ENCODE assay signal across 17 cellular contexts in genomic region chr2:206488623-206489022, GRCh38. TPM values are rescaled to one million over a fixed set of nuclear protein-coding genes. Genes with fewer than 3 reads are reported as not detected.
DNase-seq lines count a peak whose midpoint lies in the region; ATAC-seq, FAIRE-seq and TF ChIP-seq lines count a peak whose summit lies in the region.
"Had no signal": no experiment of that assay in that cellular context is flagged by ENCODE, and none has a peak within 500 bp of the region (broad histone marks: within the 10 kb centered on the region; RNA-seq: fewer than 3 reads in every experiment).

No MANE protein-coding gene starts in this region.

- no peak for FAIRE-seq in GM12878 (lab: Jason Lieb, UNC)
- FAIRE-seq: GM12891 had no signal

- H3K4me1 Mint-ChIP-seq in activated T-cell treated with anti-CD3 and anti-CD28 coated beads, Interleukin-2, amount 50 U/mL, for 24 hours (ENCODE audit: low read depth): peaks cover 1% of the 10 kb centered on the region
- H3K4me1 Mint-ChIP-seq in stimulated activated naive CD8-positive, alpha-beta T cell treated with anti-CD3 and anti-CD28 coated beads, Interleukin-15, amount 100 ng/mL, for 72 hours: peaks cover 7% of the 10 kb centered on the region
- H3K4me1 Mint-ChIP-seq: CD14-positive monocyte had no signal

- no peaks in the 10 kb centered on the region; the same call in 2 of the 3 replicates for H3K9me3 ChIP-seq in GM12878 (replicated peaks; ENCODE audit: control insufficient read depth, insufficient read depth, low read length)
- H3K9me3 ChIP-seq: Caco-2, HAP-1 had no signal

- in situ Hi-C loops in GM12878 (cut with MboI): no loop called here

- no peak overlapping the region for H3K9ac ChIP-seq in GM12878 (ENCODE audit: control insufficient read depth, insufficient read depth, low read length)

- peaks cover 8% of the 10 kb centered on the region for H3K27me3 Mint-ChIP-seq in activated T-cell treated with anti-CD3 and anti-CD28 coated beads, Interleukin-2, amount 50 U/mL, for 24 hours
- H3K27me3 Mint-ChIP-seq in stimulated activated naive CD8-positive, alpha-beta T cell treated with anti-CD3 and anti-CD28 coated beads, Interleukin-15, amount 100 ng/mL, for 72 hours: peaks cover 24% of the 10 kb centered on the region

- H3K4me1 ChIP-seq in GM12878 (ENCODE audit: control insufficient read depth, insufficient read depth, low read length): no peaks in the 10 kb centered on the region
- H3K4me1 ChIP-seq: Caco-2, HAP-1 had no signal

- H3K4me3 Mint-ChIP-seq in activated T-cell treated with anti-CD3 and anti-CD28 coated beads, Interleukin-2, amount 50 U/mL, for 24 hours: no peak overlapping the region
- no peak overlapping the region for H3K4me3 Mint-ChIP-seq in stimulated activated naive CD8-positive, alpha-beta T cell treated with anti-CD3 and anti-CD28 coated beads, Interleukin-15, amount 100 ng/mL, for 72 hours
- H3K4me3 Mint-ChIP-seq: CD14-positive monocyte had no signal

- no peak overlapping the region for H2AFZ ChIP-seq in GM12878 (ENCODE audit: control insufficient read depth, low read depth, low read length)

- SMC1A ChIA-PET in GM12878 (lab: Charles Lee; ENCODE audit: uncharacterized antibody, unreplicated experiment): interaction anchor here (0.6 to 2.3 kb wide), 10 partner anchors 10 to 70 kb away, joined by 3 to 7 read pairs (median 4); no protein-coding TSS in a partner anchor

- DNase-seq in activated T-cell treated with anti-CD3 and anti-CD28 coated beads for 48 hours (ENCODE audit: low read depth) (peak; percentile 3), GM12878 (ENCODE audit: low read depth, low spot score) (no peak), SKM-1 treated with dmso at 0.1 percent for 144 hours (lab: John Stamatoyannopoulos, UW; ENCODE audit: unreplicated experiment) (no peak), ecto neural progenitor cell (ENCODE audit: low spot score) (no peak)
- DNase-seq in activated T-cell treated with anti-CD3 and anti-CD28 coated beads, Interleukin-2, amount 50 U/mL, for 24 hours: no peak
- peak; percentile 10 for DNase-seq in stimulated activated CD4-positive, alpha-beta T cell treated with anti-CD3 and anti-CD28 coated beads, Interleukin-15, amount 100 ng/mL, for 24 hours
- DNase-seq in stimulated activated CD4-positive, alpha-beta T cell treated with anti-CD3 and anti-CD28 coated beads, Interleukin-4, amount 100 ng/mL, for 24 hours: no peak
- DNase-seq in stimulated activated naive CD8-positive, alpha-beta T cell treated with anti-CD3 and anti-CD28 coated beads, Interleukin-15, amount 100 ng/mL, for 72 hours: peak in 1 of 2 donors; percentile 9
- DNase-seq: Caco-2, Karpas-422, MM.1S, NCI-H1105, NCI-H1694 treated with DMSO at 0.1 percent for 48 hours, NCI-H82 had no signal

- H3K27ac ChIP-seq in GM12878 (ENCODE audit: control insufficient read depth, insufficient read depth): no peak overlapping the region

- intact Hi-C loops in GM12878 (cut with micrococcal nuclease; ENCODE audit: unreplicated experiment): no loop called here

- no peaks in the 10 kb centered on the region for H4K20me1 ChIP-seq in GM12878 (ENCODE audit: control insufficient read depth, insufficient read depth)

- no peak overlapping the region for H3K4me2 ChIP-seq in GM12878 (ENCODE audit: control insufficient read depth, insufficient read depth)

- H3K36me3 ChIP-seq in GM12878 (ENCODE audit: control insufficient read depth in 2 of 2, insufficient read depth in 2 of 2, low read length in 1 of 2): no peaks in the 10 kb centered on the region

- H3K36me3 Mint-ChIP-seq in activated T-cell treated with anti-CD3 and anti-CD28 coated beads, Interleukin-2, amount 50 U/mL, for 24 hours (ENCODE audit: low read depth): no peaks in the 10 kb centered on the region
- H3K36me3 Mint-ChIP-seq: CD14-positive monocyte had no signal

- POLR2A ChIA-PET in GM12878 (lab: Charles Lee): interaction anchor here (0.5 to 1.4 kb wide), 3 partner anchors 30 to 243 kb away, joined by 3 to 5 read pairs (median 3); no protein-coding TSS in a partner anchor

- no TSS peak for BruUV-seq in GM12878 (replicated peaks; lab: Mats Ljungman, UMichigan)

- ATAC-seq in GM12878: peak; percentile 88
- peak; percentile 80 for ATAC-seq in stimulated activated naive CD8-positive, alpha-beta T cell treated with anti-CD3 and anti-CD28 coated beads, Interleukin-15, amount 100 ng/mL, for 72 hours

- RAD21 ChIA-PET in GM12878 (lab: Charles Lee; ENCODE audit: unreplicated experiment): interaction anchor here (0.5 to 1.7 kb wide), 7 partner anchors 12 to 95 kb away, joined by 3 to 6 read pairs (median 4); no protein-coding TSS in a partner anchor

- TF ChIP-seq RAD21 in GM12878 (IDR thresholded peaks at IDR 0.05; ENCODE audit: insufficient read depth, low read depth, low read length): no peak

- TF ChIP-seq POLR2A in GM12878 (IDR thresholded peaks at IDR 0.05; ENCODE audit: low read depth, low read length): no peak

- H3K27ac Mint-ChIP-seq in activated T-cell treated with anti-CD3 and anti-CD28 coated beads, Interleukin-2, amount 50 U/mL, for 24 hours: no peak overlapping the region
- H3K27ac Mint-ChIP-seq in stimulated activated naive CD8-positive, alpha-beta T cell treated with anti-CD3 and anti-CD28 coated beads, Interleukin-15, amount 100 ng/mL, for 72 hours: no peak overlapping the region

- CTCF ChIA-PET in GM12878 (lab: Yijun Ruan, JAX): interaction anchor here (0.6 to 2.2 kb wide), 8 partner anchors 16 to 437 kb away, joined by 3 to 8 read pairs (median 3); no protein-coding TSS in a partner anchor

- H3K4me3 ChIP-seq in GM12878: no peak overlapping the region
- H3K4me3 ChIP-seq: HAP-1 had no signal

- peaks cover 6% of the 10 kb centered on the region for H3K9me3 Mint-ChIP-seq in activated T-cell treated with anti-CD3 and anti-CD28 coated beads, Interleukin-2, amount 50 U/mL, for 24 hours
- H3K9me3 Mint-ChIP-seq in stimulated activated naive CD8-positive, alpha-beta T cell treated with anti-CD3 and anti-CD28 coated beads, Interleukin-15, amount 100 ng/mL, for 72 hours: peaks cover 0 to 14% of the 10 kb centered on the region in 2 donors

- no peak for TF ChIP-seq CTCF in GM12878 (IDR thresholded peaks at IDR 0.05 in 2 of 3, conservative IDR thresholded peaks at IDR 0.05 in 1 of 3; ENCODE audit: control insufficient read depth in 2 of 3, extremely low read depth in 1 of 3, insufficient read depth in 1 of 3, low read depth in 3 of 3, low read length in 3 of 3)

- H3K79me2 ChIP-seq in GM12878 (ENCODE audit: control insufficient read depth, insufficient read depth, low read length): no peaks in the 10 kb centered on the region

- TF ChIP-seq EP300 in GM12878 (IDR thresholded peaks at IDR 0.05; ENCODE audit: borderline replicate concordance in 1 of 2, control insufficient read depth in 1 of 2, low read depth in 2 of 2, low read length in 2 of 2): peak in 1 of 2 experiments; percentile 22; a peak in 1 of 4 replicates

- 21% methylated on average over 1 of the region's 1 CpG for WGBS in GM12878 (ENCODE audit: insufficient coverage, insufficient replicate concordance, low lambda C conversion rate, missing lambda C conversion rate)

- no peaks in the 10 kb centered on the region for H3K27me3 ChIP-seq in GM12878 (replicated peaks in 1 of 2; ENCODE audit: control insufficient read depth in 2 of 2, insufficient read depth in 2 of 2, low read length in 1 of 2)

TF ChIP-seq in GM12878, 131 proteins besides CTCF, POLR2A, EP300 and RAD21:
- no peak; the same call in 1 of the 2 replicates for TF ChIP-seq RUNX3 (IDR thresholded peaks at IDR 0.05; ENCODE audit: low read length)
- TF ChIP-seq EZH2 (IDR thresholded peaks at IDR 0.05; ENCODE audit: borderline replicate concordance, control insufficient read depth, low read depth, low read length): no peak
- no peak for TF ChIP-seq SRF (IDR thresholded peaks at IDR 0.05; ENCODE audit: low read depth in 2 of 2, low read length in 2 of 2)
- TF ChIP-seq IKZF1 (conservative IDR thresholded peaks at IDR 0.05): peak; percentile 59
- no peak for TF ChIP-seq SIX5 (IDR thresholded peaks at IDR 0.05; ENCODE audit: low read depth, low read length, severe bottlenecking)
- TF ChIP-seq DPF2 (IDR thresholded peaks at IDR 0.05): 0 out of 2 replicates have a peak, but pooled peaks have one; percentile 47
- peak; percentile 48 to 54; a peak in 2 of 4 replicates for TF ChIP-seq IKZF2 (IDR thresholded peaks at IDR 0.05)
TF ChIP-seq in GM12878: peak in this region for 3.

RNA-seq across cellular contexts. Expression of gene ADAM23, which starts 45.3 kb away (rescaled TPM):
- total RNA-seq in GM12878 (2013; cell fraction: nucleolus; rRNA removed): 51.4 and 53.5 TPM in 2 replicates
- total RNA-seq in GM12878 (2014; rRNA removed) (11.0 and 12.8 TPM in 2 replicates), GM12878 (2014; rRNA removed; fragmentation: Illumina TruSeq; extraction: Trizol) (19.3 and 20.6 TPM in 2 replicates), GM12878 (2021) (36.9 and 41.8 TPM in 2 replicates)
- 8.1 TPM for polyA plus RNA-seq in GM12878 (2011; ENCODE audit: low read depth)
- polyA plus RNA-seq in GM12878 (2011; rRNA removed) (26.2 and 31.4 TPM in 2 replicates), GM12878 (2014; fragmentation: Illumina TruSeq; extraction: Trizol) (36.1 and 50.7 TPM in 2 replicates), GM12878 (2014; fragmentation: Nextera tagmentation; extraction: Ambion mirVana) (10 to 100 TPM in 1 of 2 experiments, 1 to 10 TPM in 1; 7.9 to 11.9 TPM), GM12878 (2014; rRNA removed) (24.0 and 24.5 TPM in 2 replicates), GM12878 (2016; fragmentation: Nextera tagmentation; extraction: Ambion mirVana) (10 to 100 TPM in 1 of 2 experiments, 1 to 10 TPM in 1; 5.7 to 11.4 TPM)
- 25.4 and 28.4 TPM in 2 replicates for polyA plus RNA-seq in GM12878 (2011; cell fraction: cytosol; rRNA removed)
- 19.6 and 26.4 TPM in 2 replicates for polyA plus RNA-seq in GM12878 (2011; cell fraction: nucleus; rRNA removed)
- polyA plus RNA-seq in GM12878 (2012): 10.1 and 12.2 TPM in 2 replicates
- polyA minus RNA-seq in GM12878 (2011; rRNA and poly(A)+ RNA removed): 36.3 and 48.4 TPM in 2 replicates
- 11.5 and 14.9 TPM in 2 replicates for polyA minus RNA-seq in GM12878 (2011; cell fraction: cytosol; rRNA and poly(A)+ RNA removed)
- polyA minus RNA-seq in GM12878 (2011; cell fraction: nucleus; rRNA and poly(A)+ RNA removed): 23.8 and 32.9 TPM in 2 replicates
- polyA plus RNA-seq: CD14-positive monocyte had no signal

Comparison
In these comparisons a context has a peak if more than half of its experiments do, and no peak if none do; other contexts are left out.
1. DNase-seq: peak in activated T-cell treated with anti-CD3 and anti-CD28 coated beads for 48 hours (single experiment) and stimulated activated CD4-positive, alpha-beta T cell treated with anti-CD3 and anti-CD28 coated beads, Interleukin-15, amount 100 ng/mL, for 24 hours (single experiment); none in activated T-cell treated with anti-CD3 and anti-CD28 coated beads, Interleukin-2, amount 50 U/mL, for 24 hours (single experiment), stimulated activated CD4-positive, alpha-beta T cell treated with anti-CD3 and anti-CD28 coated beads, Interleukin-4, amount 100 ng/mL, for 24 hours (single experiment), GM12878 (single experiment), SKM-1 treated with dmso at 0.1 percent for 144 hours (single experiment) and ecto neural progenitor cell (single experiment).